In the genomic region with DNA sequence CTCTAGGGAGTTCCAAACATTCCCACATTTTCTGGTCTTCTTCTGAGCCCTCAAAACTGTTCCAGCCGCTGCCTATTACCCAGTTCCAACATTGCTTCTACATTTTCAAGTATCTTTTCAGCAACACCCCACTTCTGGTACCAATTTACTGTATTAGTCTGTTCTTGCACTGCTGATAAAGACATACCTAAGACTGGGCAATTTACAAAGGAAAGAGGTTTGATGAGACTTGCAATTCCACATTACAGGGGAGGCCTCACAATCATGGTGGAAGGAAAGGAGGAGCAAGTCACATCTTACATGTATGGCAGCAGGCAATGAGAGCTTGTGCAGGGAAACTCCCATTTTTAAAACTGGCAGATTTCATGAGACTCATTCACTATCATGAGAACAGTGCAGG, we compare ENCODE assay signal across 28 cellular contexts.
DNase-seq lines count a peak whose midpoint lies in the region; ATAC-seq, FAIRE-seq and TF ChIP-seq lines count a peak whose summit lies in the region.
"Had no signal": no experiment of that assay in that cellular context is flagged by ENCODE, and none has a peak within 500 bp of the region (broad histone marks: within the 10 kb centered on the region; RNA-seq: fewer than 3 reads in every experiment).

No MANE protein-coding gene starts in this region.

- H3K9me3 ChIP-seq in K562 (replicated peaks; ENCODE audit: control insufficient read depth, insufficient read depth, low read depth, low read length) (peaks cover 29% of the 10 kb centered on the region), tibial nerve (peaks cover 0 to 37% (median 15%) of the 10 kb centered on the region in 4 donors)
- H3K9me3 ChIP-seq: BE2C had no signal

- H3K36me3 ChIP-seq in K562 (ENCODE audit: control insufficient read depth, insufficient read depth, low read length) = peaks cover 24% of the 10 kb centered on the region; the same call in 2 of the 3 replicates
- no peaks in the 10 kb centered on the region for H3K36me3 ChIP-seq in tibial nerve
- H3K36me3 ChIP-seq: BE2C, BLaER1 had no signal

- H3K27ac Mint-ChIP-seq in nephron progenitor cell = no peak overlapping the region
- H3K27ac Mint-ChIP-seq: CD14-positive monocyte; CD4-positive, alpha-beta memory T cell; CD4-positive, CD25-positive, alpha-beta regulatory T cell; CD8-positive, alpha-beta memory T cell had no signal

- no peak for FAIRE-seq in K562 (lab: Jason Lieb, UNC)
- FAIRE-seq: A204.1, D721Med, GM12878, GM12892, GM18507 had no signal

- H3K9me3 Mint-ChIP-seq in nephron progenitor cell = peaks cover 86% of the 10 kb centered on the region

- H3K9ac ChIP-seq in K562 (ENCODE audit: insufficient read depth in 1 of 2, low read depth in 2 of 2, low read length in 2 of 2) = no peak overlapping the region
- H3K9ac ChIP-seq: BLaER1 had no signal

- DNase-seq in Caki2 (ENCODE audit: low read depth) = peak; percentile 8
- peak; percentile 28 for DNase-seq in OCI-M1 (lab: John Stamatoyannopoulos, UW)
- DNase-seq in K562 (ENCODE audit: extremely low read depth in 1 of 4, low spot score in 3 of 4) = no peak
- no peak for DNase-seq in nephron progenitor cell
- DNase-seq in KG1 (lab: John Stamatoyannopoulos, UW) = no peak
- no peak for DNase-seq in tibial nerve (ENCODE audit: low spot score in 2 of 2)
- DNase-seq in DMS153 (lab: John Stamatoyannopoulos, UW) = no peak
- DNase-seq: ACHN; BE2C; C1 segment of cervical spinal cord; Calu3; CD4-positive, alpha-beta memory T cell; CD4-positive, CD25-positive, alpha-beta regulatory T cell; CD8-positive, alpha-beta memory T cell; COR-L47; DMS53; DMS79; DND-41; EL; GDM1 had no signal

- no peak overlapping the region for H2AFZ ChIP-seq in K562 (ENCODE audit: low read depth, low read length)

- no peaks in the 10 kb centered on the region for H3K4me1 Mint-ChIP-seq in nephron progenitor cell
- H3K4me1 Mint-ChIP-seq: CD14-positive monocyte; CD4-positive, alpha-beta memory T cell; CD4-positive, CD25-positive, alpha-beta regulatory T cell; CD8-positive, alpha-beta memory T cell had no signal

- H3K36me3 Mint-ChIP-seq in nephron progenitor cell (ENCODE audit: low read depth) = peaks cover 67% of the 10 kb centered on the region
- H3K36me3 Mint-ChIP-seq: CD14-positive monocyte; CD4-positive, CD25-positive, alpha-beta regulatory T cell had no signal

- TF ChIP-seq EP300 in K562 (IDR thresholded peaks at IDR 0.05; ENCODE audit: low read length) = no peak
- no peak for TF ChIP-seq EP300 in tibial nerve (IDR thresholded peaks at IDR 0.05)

- H3K27me3 ChIP-seq in K562 (ENCODE audit: control insufficient read depth in 2 of 2, insufficient read depth in 2 of 2, low read length in 2 of 2) = no peaks in the 10 kb centered on the region
- no peaks in the 10 kb centered on the region for H3K27me3 ChIP-seq in tibial nerve
- H3K27me3 ChIP-seq: BE2C, BLaER1 had no signal

- TF ChIP-seq POLR2A in K562 (conservative IDR thresholded peaks at IDR 0.05) = no peak
- TF ChIP-seq POLR2A in tibial nerve (IDR thresholded peaks at IDR 0.05) = no peak

- in situ Hi-C loops in Caki2 (cut with HindIII; ENCODE audit: low pct_unique_long_range_greater_than_20kb, low sequenced_read_pairs) (no loop called here), K562 (cut with MboI) (no loop called here)

- H3K9me1 ChIP-seq in K562 (ENCODE audit: control insufficient read depth, insufficient read depth, low read length) = no peaks in the 10 kb centered on the region

- H3K27me3 Mint-ChIP-seq in nephron progenitor cell (ENCODE audit: low read depth, poor library complexity) = peaks cover 4% of the 10 kb centered on the region
- H3K27me3 Mint-ChIP-seq: CD4-positive, CD25-positive, alpha-beta regulatory T cell had no signal

- TF ChIP-seq CTCF in K562 (IDR thresholded peaks at IDR 0.05 in 2 of 3, conservative IDR thresholded peaks at IDR 0.05 in 1 of 3; ENCODE audit: insufficient read depth in 2 of 3, low read depth in 1 of 3, low read length in 3 of 3) = no peak
- TF ChIP-seq CTCF in nephron progenitor cell (IDR thresholded peaks at IDR 0.05) = no peak
- no peak for TF ChIP-seq CTCF in tibial nerve (IDR thresholded peaks at IDR 0.05)

- intact Hi-C loops in K562 (cut with micrococcal nuclease) = no loop called here

- H3K27ac ChIP-seq in K562 (ENCODE audit: extremely low read depth, low read depth, low read length) (no peak overlapping the region), tibial nerve (no peak overlapping the region)
- H3K27ac ChIP-seq: 22Rv1, BLaER1 had no signal

- WGBS in K562 (ENCODE audit: insufficient coverage, low coverage, missing lambda C conversion rate) = 82% methylated on average over 1 of the region's 1 CpG
- WGBS in tibial nerve, 2 donors = 81 to 89% methylated on average over 1 of the region's 1 CpG

- CTCF ChIA-PET in K562 (lab: Yijun Ruan, JAX; ENCODE audit: low intra/inter-chr PET ratio) = no interaction called here

- POLR2A ChIA-PET in K562 (lab: Yijun Ruan, JAX) = no interaction called here

- H3K4me1 ChIP-seq in K562 (replicated peaks in 1 of 2; ENCODE audit: control insufficient read depth in 2 of 2, insufficient read depth in 2 of 2, low read length in 2 of 2) (peaks cover 0 to 3% of the 10 kb centered on the region in 2 experiments; a peak in 2 of 5 replicates), tibial nerve (peaks cover 0 to 8% (median 0%) of the 10 kb centered on the region in 4 donors)
- H3K4me1 ChIP-seq: BE2C, BLaER1 had no signal

- BruUV-seq in K562 (replicated peaks; lab: Mats Ljungman, UMichigan) = no TSS peak

- H3K79me2 ChIP-seq in K562 (ENCODE audit: control insufficient read depth, insufficient read depth, low read length) = peaks cover 29% of the 10 kb centered on the region

- no peak for TF ChIP-seq RAD21 in K562 (CRISPR knock-in tag; conservative IDR thresholded peaks at IDR 0.05 in 1 of 2, IDR thresholded peaks at IDR 0.05 in 1 of 2)

- H3K4me2 ChIP-seq in K562 (ENCODE audit: insufficient read depth, low read length) = no peak overlapping the region
- H3K4me2 ChIP-seq: BLaER1 had no signal

- no peak for ATAC-seq in K562
- ATAC-seq: GM12878 had no signal

- H3K4me3 Mint-ChIP-seq in nephron progenitor cell = peak overlapping the region; percentile 12
- H3K4me3 Mint-ChIP-seq: CD14-positive monocyte; CD4-positive, alpha-beta memory T cell; CD4-positive, CD25-positive, alpha-beta regulatory T cell; CD8-positive, alpha-beta memory T cell had no signal

- H4K20me1 ChIP-seq in K562 (replicated peaks; ENCODE audit: control insufficient read depth, insufficient read depth, low read length) = no peaks in the 10 kb centered on the region
- H4K20me1 ChIP-seq: BLaER1 had no signal

- no peak overlapping the region for H3K4me3 ChIP-seq in K562
- no peak overlapping the region for H3K4me3 ChIP-seq in tibial nerve
- H3K4me3 ChIP-seq: BLaER1, GM12878 had no signal

TF ChIP-seq in K562, 482 proteins besides CTCF, POLR2A, EP300 and RAD21 (continues in another document):
- TF ChIP-seq, protein P1, sequence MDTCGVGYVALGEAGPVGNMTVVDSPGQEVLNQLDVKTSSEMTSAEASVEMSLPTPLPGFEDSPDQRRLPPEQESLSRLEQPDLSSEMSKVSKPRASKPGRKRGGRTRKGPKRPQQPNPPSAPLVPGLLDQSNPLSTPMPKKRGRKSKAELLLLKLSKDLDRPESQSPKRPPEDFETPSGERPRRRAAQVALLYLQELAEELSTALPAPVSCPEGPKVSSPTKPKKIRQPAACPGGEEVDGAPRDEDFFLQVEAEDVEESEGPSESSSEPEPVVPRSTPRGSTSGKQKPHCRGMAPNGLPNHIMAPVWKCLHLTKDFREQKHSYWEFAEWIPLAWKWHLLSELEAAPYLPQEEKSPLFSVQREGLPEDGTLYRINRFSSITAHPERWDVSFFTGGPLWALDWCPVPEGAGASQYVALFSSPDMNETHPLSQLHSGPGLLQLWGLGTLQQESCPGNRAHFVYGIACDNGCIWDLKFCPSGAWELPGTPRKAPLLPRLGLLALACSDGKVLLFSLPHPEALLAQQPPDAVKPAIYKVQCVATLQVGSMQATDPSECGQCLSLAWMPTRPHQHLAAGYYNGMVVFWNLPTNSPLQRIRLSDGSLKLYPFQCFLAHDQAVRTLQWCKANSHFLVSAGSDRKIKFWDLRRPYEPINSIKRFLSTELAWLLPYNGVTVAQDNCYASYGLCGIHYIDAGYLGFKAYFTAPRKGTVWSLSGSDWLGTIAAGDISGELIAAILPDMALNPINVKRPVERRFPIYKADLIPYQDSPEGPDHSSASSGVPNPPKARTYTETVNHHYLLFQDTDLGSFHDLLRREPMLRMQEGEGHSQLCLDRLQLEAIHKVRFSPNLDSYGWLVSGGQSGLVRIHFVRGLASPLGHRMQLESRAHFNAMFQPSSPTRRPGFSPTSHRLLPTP (IDR thresholded peaks at IDR 0.05; ENCODE audit: borderline replicate concordance, extremely low read depth, insufficient read length) = no peak
- no peak for TF ChIP-seq ZNF699 (CRISPR knock-in tag; IDR thresholded peaks at IDR 0.05; ENCODE audit: insufficient replicate concordance)
- TF ChIP-seq ZNF174 (CRISPR knock-in tag; IDR thresholded peaks at IDR 0.05) = no peak
- peak; percentile 16 to 72; a peak in 2 of 4 replicates for TF ChIP-seq TRIM24 (IDR thresholded peaks at IDR 0.05)
- no peak for TF ChIP-seq SETDB1 (IDR thresholded peaks at IDR 0.05; ENCODE audit: low read length)
- no peak for TF ChIP-seq ZNF146 (CRISPR knock-in tag; IDR thresholded peaks at IDR 0.05; ENCODE audit: unreplicated experiment)
- TF ChIP-seq DIDO1 (tag; IDR thresholded peaks at IDR 0.05; ENCODE audit: low read depth) = no peak
- TF ChIP-seq POLR2AphosphoS5 (IDR thresholded peaks at IDR 0.05; ENCODE audit: control insufficient read depth, insufficient read depth, low read depth, low read length) = no peak
- TF ChIP-seq LARP7 (IDR thresholded peaks at IDR 0.05) = no peak
- TF ChIP-seq CBX3 (IDR thresholded peaks at IDR 0.05; ENCODE audit: borderline replicate concordance in 1 of 2, low read length in 2 of 2) = peak in 1 of 2 experiments; percentile 74; a peak in 2 of 3 replicates
- TF ChIP-seq, protein P2, sequence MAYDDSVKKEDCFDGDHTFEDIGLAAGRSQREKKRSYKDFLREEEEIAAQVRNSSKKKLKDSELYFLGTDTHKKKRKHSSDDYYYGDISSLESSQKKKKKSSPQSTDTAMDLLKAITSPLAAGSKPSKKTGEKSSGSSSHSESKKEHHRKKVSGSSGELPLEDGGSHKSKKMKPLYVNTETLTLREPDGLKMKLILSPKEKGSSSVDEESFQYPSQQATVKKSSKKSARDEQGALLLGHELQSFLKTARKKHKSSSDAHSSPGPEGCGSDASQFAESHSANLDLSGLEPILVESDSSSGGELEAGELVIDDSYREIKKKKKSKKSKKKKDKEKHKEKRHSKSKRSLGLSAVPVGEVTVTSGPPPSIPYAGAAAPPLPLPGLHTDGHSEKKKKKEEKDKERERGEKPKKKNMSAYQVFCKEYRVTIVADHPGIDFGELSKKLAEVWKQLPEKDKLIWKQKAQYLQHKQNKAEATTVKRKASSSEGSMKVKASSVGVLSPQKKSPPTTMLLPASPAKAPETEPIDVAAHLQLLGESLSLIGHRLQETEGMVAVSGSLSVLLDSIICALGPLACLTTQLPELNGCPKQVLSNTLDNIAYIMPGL (CRISPR knock-in tag; IDR thresholded peaks at IDR 0.05) = no peak
- peak; percentile 40; the same call in 1 of the 2 replicates for TF ChIP-seq CBX5 (IDR thresholded peaks at IDR 0.05; ENCODE audit: borderline replicate concordance, low read depth)
- no peak for TF ChIP-seq BCL6 (CRISPR knock-in tag; IDR thresholded peaks at IDR 0.05)
- TF ChIP-seq ZNF668 (CRISPR knock-in tag; IDR thresholded peaks at IDR 0.05) = no peak

Comparison
In these comparisons a context has a peak if more than half of its experiments do, and no peak if none do; other contexts are left out.
1. DNase-seq: peak in Caki2 (single experiment) and OCI-M1 (single experiment); none in K562 (0 of 4), nephron progenitor cell (single experiment), KG1 (single experiment), tibial nerve (0 of 2) and DMS153 (single experiment).